ENCODE assay signal across 11 cellular contexts in genomic region chrX:17597836-17598434, GRCh38.
A peak's percentile ranks its signal among the peaks of the same experiment; 100 is the strongest.
DNase-seq lines count a peak whose midpoint lies in the region; TF ChIP-seq lines count a peak whose summit lies in the region.
"Had no signal": no experiment of that assay in that cellular context is flagged by ENCODE, and none has a peak within 500 bp of the region (broad histone marks: within the 10 kb centered on the region; RNA-seq: fewer than 3 reads in every experiment).

No MANE protein-coding gene starts in this region.

- H3K36me3 ChIP-seq in muscle layer of colon (ENCODE audit: insufficient read depth, low read length) (no peaks in the 10 kb centered on the region), PC-9 (ENCODE audit: low read depth) (no peaks in the 10 kb centered on the region)
- H3K36me3 ChIP-seq: BLaER1 had no signal

- H3K79me2 ChIP-seq in PC-9 (ENCODE audit: low read depth) = 0 out of 2 replicates have a peak, but pooled peaks cover 8% of the 10 kb centered on the region

- no peak overlapping the region for H2AFZ ChIP-seq in PC-9

- H3K9me3 ChIP-seq in muscle layer of colon (ENCODE audit: low read length) = no peaks in the 10 kb centered on the region
- no peaks in the 10 kb centered on the region for H3K9me3 ChIP-seq in PC-9 (ENCODE audit: insufficient read depth, low read depth)
- H3K9me3 ChIP-seq: BLaER1 had no signal

- POLR2A ChIA-PET in PC-9 (lab: Charles Lee; ENCODE audit: unreplicated experiment) = interaction anchor here (0.6 kb wide), 1 partner anchor 185 kb away, joined by 8 read pairs; no protein-coding TSS in a partner anchor

- no peak for TF ChIP-seq CTCF in PC-9 (conservative IDR thresholded peaks at IDR 0.05)

- H3K9me2 ChIP-seq in PC-9 (ENCODE audit: insufficient read depth) = no peaks in the 10 kb centered on the region

- no TSS peak for BruUV-seq in PC-9 (replicated peaks; lab: Mats Ljungman, UMichigan)

- DNase-seq in AG08395 (ENCODE audit: low spot score) (peak; percentile 19), NCI-H69 (lab: John Stamatoyannopoulos, UW) (peak; percentile 90), fibroblast of gingiva (ENCODE audit: low read depth) (peak; percentile 63), SHP77 treated with DMSO at 0.1 percent for 48 hours (lab: John Stamatoyannopoulos, UW) (no peak), GF-D8 (lab: John Stamatoyannopoulos, UW) (no peak), PC-9 (no peak), COLO829 (ENCODE audit: low spot score) (no peak)
- DNase-seq: activated naive CD4-positive, alpha-beta T cell; NCI-H526 treated with DMSO at 0.1 percent for 48 hours had no signal

- H4K20me1 ChIP-seq in PC-9 (ENCODE audit: insufficient read depth) = no peaks in the 10 kb centered on the region
- H4K20me1 ChIP-seq: BLaER1 had no signal

- H3K4me2 ChIP-seq in PC-9 = no peak overlapping the region
- H3K4me2 ChIP-seq: BLaER1 had no signal

- CTCF ChIA-PET in PC-9 (lab: Charles Lee) = no interaction called here

- no peaks in the 10 kb centered on the region for H3K27me3 ChIP-seq in muscle layer of colon (ENCODE audit: control insufficient read depth in 1 of 2, insufficient read depth in 2 of 2, low read length in 2 of 2)
- H3K27me3 ChIP-seq in PC-9 (ENCODE audit: insufficient read depth, low read depth) = no peaks in the 10 kb centered on the region

- H3K4me3 ChIP-seq in muscle layer of colon (ENCODE audit: low read depth in 1 of 2, low read length in 2 of 2) (no peak overlapping the region), PC-9 (no peak overlapping the region)
- H3K4me3 ChIP-seq: BLaER1 had no signal

- H3K9ac ChIP-seq in muscle layer of colon (ENCODE audit: low read length) = no peak overlapping the region
- H3K9ac ChIP-seq: BLaER1 had no signal

- intact Hi-C loops in PC-9 (cut with micrococcal nuclease; ENCODE audit: unreplicated experiment) = no loop called here

- H3K4me1 ChIP-seq in muscle layer of colon (ENCODE audit: insufficient read depth, low read length) (peaks cover 22% of the 10 kb centered on the region), PC-9 (replicated peaks; ENCODE audit: insufficient read depth) (peaks cover 46% of the 10 kb centered on the region)
- H3K4me1 ChIP-seq: BLaER1 had no signal

- H3F3A ChIP-seq in PC-9 (ENCODE audit: insufficient read depth, low read depth) = peaks cover 24% of the 10 kb centered on the region; the same call in 1 of the 2 replicates

- H3K27ac ChIP-seq in muscle layer of colon (ENCODE audit: low read depth, low read length) (peak overlapping the region; percentile 32), PC-9 (no peak overlapping the region)
- H3K27ac ChIP-seq: BLaER1 had no signal

Comparison
In these comparisons a context has a peak if more than half of its experiments do, and no peak if none do; other contexts are left out.
1. DNase-seq: peak in AG08395 (single experiment), NCI-H69 (single experiment) and fibroblast of gingiva (single experiment); none in SHP77 treated with DMSO at 0.1 percent for 48 hours (single experiment), GF-D8 (single experiment), PC-9 (0 of 2) and COLO829 (single experiment).